ENCODE assay signal across 9 cellular contexts in genomic region chr20:57388953-57389694, GRCh38. TPM values are rescaled to one million over a fixed set of nuclear protein-coding genes. Genes with fewer than 3 reads are reported as not detected.
DNase-seq lines count a peak whose midpoint lies in the region; ATAC-seq and TF ChIP-seq lines count a peak whose summit lies in the region.
"Had no signal": no experiment of that assay in that cellular context is flagged by ENCODE, and none has a peak within 500 bp of the region (broad histone marks: within the 10 kb centered on the region; RNA-seq: fewer than 3 reads in every experiment).

No MANE protein-coding gene starts in this region.

- H3K4me1 Mint-ChIP-seq in Calu3 (ENCODE audit: low read depth, unreplicated experiment), result no peaks in the 10 kb centered on the region
- peaks cover 34% of the 10 kb centered on the region for H3K4me1 Mint-ChIP-seq in activated naive CD4-positive, alpha-beta T cell treated with anti-CD3 and anti-CD28 coated beads, Interleukin-2, amount 50 U/mL, for 24 hours

- peaks cover 20% of the 10 kb centered on the region for H4K20me1 ChIP-seq in OCI-LY7 (ENCODE audit: insufficient read depth, low read length)

- H2AK5ac ChIP-seq in trophoblast cell (ENCODE audit: low read length), result peak overlapping the region; percentile 36

- H3K27ac Mint-ChIP-seq in Calu3 (ENCODE audit: unreplicated experiment), result peak overlapping the region; percentile 58
- H3K27ac Mint-ChIP-seq in activated naive CD4-positive, alpha-beta T cell treated with anti-CD3 and anti-CD28 coated beads, Interleukin-2, amount 50 U/mL, for 24 hours, result peak overlapping the region; percentile 98

- H3K4me3 ChIP-seq in HEK293 (ENCODE audit: low read depth, low read length), result no peak overlapping the region
- peak overlapping the region; percentile 69 for H3K4me3 ChIP-seq in OCI-LY7 (ENCODE audit: low read depth, low read length, poor library complexity, severe bottlenecking)
- H3K4me3 ChIP-seq in cardiac muscle cell, result no peak overlapping the region
- H3K4me3 ChIP-seq in trophoblast cell (ENCODE audit: low read depth, low read length), result no peak overlapping the region

- H3K4ac ChIP-seq in trophoblast cell (ENCODE audit: low read depth, low read length), result peak overlapping the region; percentile 83

- CTCF ChIA-PET in Calu3 (lab: Charles Lee), result interaction anchor here (0.6 to 0.7 kb wide), 6 partner anchors 29 to 1256 kb away, joined by 3 to 6 read pairs (median 4); no protein-coding TSS in a partner anchor
- CTCF ChIA-PET in HEK293 (lab: Yijun Ruan, JAX), result interaction anchor here (0.7 to 2.4 kb wide), 2 partner anchors 84 to 107 kb away, joined by 4 to 7 read pairs; no protein-coding TSS in a partner anchor
- CTCF ChIA-PET in OCI-LY7 (lab: Charles Lee; ENCODE audit: unreplicated experiment), result interaction anchor here (0.6 to 1.2 kb wide), 4 partner anchors 29 to 109 kb away, joined by 3 to 7 read pairs (median 4); no protein-coding TSS in a partner anchor

- POLR2A ChIA-PET in HEK293 (lab: Yijun Ruan, JAX) (interaction anchor here (0.6 to 0.7 kb wide), 2 partner anchors 15 to 20 kb away, joined by 3 to 4 read pairs; no protein-coding TSS in a partner anchor), OCI-LY7 (lab: Charles Lee) (interaction anchor here (0.6 to 4.2 kb wide), 8 partner anchors 10 to 239 kb away, joined by 3 to 21 read pairs (median 6); no protein-coding TSS in a partner anchor)

- H3K4me2 ChIP-seq in OCI-LY7 (ENCODE audit: low read length) (peak overlapping the region; percentile 95), trophoblast cell (ENCODE audit: low read length) (peak overlapping the region; percentile 68)

- peak overlapping the region; percentile 97 for H4K91ac ChIP-seq in trophoblast cell (ENCODE audit: low read depth, low read length)

- H3K36me3 Mint-ChIP-seq in Calu3 (ENCODE audit: insufficient read depth, unreplicated experiment), result peaks cover 56% of the 10 kb centered on the region
- peaks cover 7% of the 10 kb centered on the region for H3K36me3 Mint-ChIP-seq in activated naive CD4-positive, alpha-beta T cell treated with anti-CD3 and anti-CD28 coated beads, Interleukin-2, amount 50 U/mL, for 24 hours

- H3K36me3 ChIP-seq in HEK293 (ENCODE audit: control insufficient read depth in 2 of 2, insufficient read depth in 1 of 2, low read length in 2 of 2) (peaks cover 0 to 30% of the 10 kb centered on the region in 2 experiments; a peak in 1 of 3 replicates), OCI-LY7 (ENCODE audit: insufficient read depth, low read length) (peaks cover 22% of the 10 kb centered on the region), cardiac muscle cell (peaks cover 9% of the 10 kb centered on the region), trophoblast cell (ENCODE audit: control insufficient read depth in 1 of 2, insufficient read depth in 2 of 2, low read length in 2 of 2) (peaks cover 19% of the 10 kb centered on the region in 2 experiments)

- intact Hi-C loops in Calu3 (cut with micrococcal nuclease; ENCODE audit: unreplicated experiment) (loop anchor here (5.0 to 10.0 kb wide), 2 partner anchors 48 to 206 kb away; no protein-coding TSS in a partner anchor), OCI-LY7 (cut with micrococcal nuclease; ENCODE audit: unreplicated experiment) (no loop called here)

- H2BK5ac ChIP-seq in trophoblast cell (ENCODE audit: low read depth, low read length, poor library complexity), result peak overlapping the region; percentile 45

- H3K27me3 Mint-ChIP-seq in Calu3 (ENCODE audit: unreplicated experiment), result no peaks in the 10 kb centered on the region
- H3K27me3 Mint-ChIP-seq in activated naive CD4-positive, alpha-beta T cell treated with anti-CD3 and anti-CD28 coated beads, Interleukin-2, amount 50 U/mL, for 24 hours, result no peaks in the 10 kb centered on the region

- TF ChIP-seq CTCF in Calu3 (IDR thresholded peaks at IDR 0.05; ENCODE audit: unreplicated experiment), result peak; percentile 28
- 0 out of 2 replicates have a peak, but pooled peaks have one; percentile 7 for TF ChIP-seq CTCF in HEK293 (tag by site-specific recombination; IDR thresholded peaks at IDR 0.05)
- TF ChIP-seq CTCF in OCI-LY7 (conservative IDR thresholded peaks at IDR 0.05; ENCODE audit: low read length), result peak; percentile 76
- TF ChIP-seq CTCF in cardiac muscle cell (IDR thresholded peaks at IDR 0.05; ENCODE audit: low read depth, low read length), result peak; percentile 30

- no CpG with 5 or more reads among the region's 57 CpGs for WGBS in trophoblast cell (ENCODE audit: extremely low coverage, insufficient coverage, insufficient read length)

- H3K18ac ChIP-seq in trophoblast cell (ENCODE audit: low read length), result peak overlapping the region; percentile 93

- H3K27ac ChIP-seq in HEK293 (ENCODE audit: extremely low read depth, low read depth, low read length), result no peak overlapping the region; the same call in 1 of the 2 replicates
- H3K27ac ChIP-seq in OCI-LY7 (ENCODE audit: low read depth, low read length, poor library complexity, severe bottlenecking), result peak overlapping the region; percentile 97
- peak overlapping the region; percentile 75 for H3K27ac ChIP-seq in cardiac muscle cell
- no peak overlapping the region for H3K27ac ChIP-seq in trophoblast cell (ENCODE audit: low read depth, low read length)

- H3K9me3 Mint-ChIP-seq in Calu3 (ENCODE audit: low read depth, unreplicated experiment), result no peaks in the 10 kb centered on the region
- H3K9me3 Mint-ChIP-seq in activated naive CD4-positive, alpha-beta T cell treated with anti-CD3 and anti-CD28 coated beads, Interleukin-2, amount 50 U/mL, for 24 hours, result no peaks in the 10 kb centered on the region

- H4K8ac ChIP-seq in trophoblast cell (ENCODE audit: low read depth, low read length), result peak overlapping the region; percentile 87

- H3K9me2 ChIP-seq in OCI-LY7 (ENCODE audit: insufficient read depth, low read length), result no peaks in the 10 kb centered on the region

- peaks cover 23% of the 10 kb centered on the region for H3K79me2 ChIP-seq in OCI-LY7 (ENCODE audit: insufficient read depth, low read depth, low read length)
- H3K79me2 ChIP-seq in trophoblast cell (ENCODE audit: control insufficient read depth, insufficient read depth, low read length, poor library complexity), result peaks cover 13% of the 10 kb centered on the region

- H3K9me3 ChIP-seq in HEK293 (ENCODE audit: control insufficient read depth, insufficient read depth, low read depth, low read length), result no peaks in the 10 kb centered on the region
- no peaks in the 10 kb centered on the region for H3K9me3 ChIP-seq in OCI-LY7 (ENCODE audit: low read length)
- no peaks in the 10 kb centered on the region for H3K9me3 ChIP-seq in cardiac muscle cell (ENCODE audit: low read depth)
- H3K9me3 ChIP-seq in trophoblast cell (ENCODE audit: insufficient read depth, low read depth, low read length), result peaks cover 4% of the 10 kb centered on the region

- H3K4me1 ChIP-seq in HEK293 (ENCODE audit: control insufficient read depth, insufficient read depth, low read length) (no peaks in the 10 kb centered on the region; the same call in 1 of the 2 replicates), OCI-LY7 (ENCODE audit: insufficient read depth, low read length, poor library complexity, severe bottlenecking) (peaks cover 47% of the 10 kb centered on the region), cardiac muscle cell (ENCODE audit: low read depth) (peaks cover 19% of the 10 kb centered on the region), trophoblast cell (ENCODE audit: control insufficient read depth in 1 of 2, insufficient read depth in 2 of 2, low read length in 2 of 2) (peaks cover 33 to 36% of the 10 kb centered on the region in 2 experiments)

- peaks cover 22% of the 10 kb centered on the region for H3K79me1 ChIP-seq in trophoblast cell (ENCODE audit: low read length)

- peak overlapping the region; percentile 71 for H4K12ac ChIP-seq in trophoblast cell (ENCODE audit: low read depth, low read length)

- peak overlapping the region; percentile 80 for H2BK12ac ChIP-seq in trophoblast cell (ENCODE audit: low read length)

- peak overlapping the region; percentile 37; the same call in 1 of the 2 replicates for H2AFZ ChIP-seq in OCI-LY7 (ENCODE audit: low read length)
- H2AFZ ChIP-seq in trophoblast cell (ENCODE audit: insufficient read depth, low read length, poor library complexity), result peak overlapping the region; percentile 89

- no peak overlapping the region for H3K9ac ChIP-seq in trophoblast cell (ENCODE audit: low read length)

- BruUV-seq in Calu3 (replicated peaks; lab: Mats Ljungman, UMichigan), result no TSS peak
- no TSS peak for BruUV-seq in OCI-LY7 (replicated peaks; lab: Mats Ljungman, UMichigan)

- no peak overlapping the region for H3K23ac ChIP-seq in trophoblast cell (ENCODE audit: low read length)

- H3K27me3 ChIP-seq in cardiac muscle cell (no peaks in the 10 kb centered on the region), trophoblast cell (ENCODE audit: insufficient read depth, low read length) (no peaks in the 10 kb centered on the region)

- peak overlapping the region; percentile 60 for H3K4me3 Mint-ChIP-seq in Calu3 (ENCODE audit: low read depth, unreplicated experiment)
- H3K4me3 Mint-ChIP-seq in activated naive CD4-positive, alpha-beta T cell treated with anti-CD3 and anti-CD28 coated beads, Interleukin-2, amount 50 U/mL, for 24 hours, result peak overlapping the region; percentile 83

- no peak for ATAC-seq in HG02884 (IDR thresholded peaks at IDR 0.05; ENCODE audit: unreplicated experiment)

- H3K14ac ChIP-seq in trophoblast cell (ENCODE audit: low read length), result peak overlapping the region; percentile 90

- peak overlapping the region; percentile 95 for H2BK120ac ChIP-seq in trophoblast cell (ENCODE audit: insufficient read depth, low read length, poor library complexity)

- peak; percentile 92 for DNase-seq in Calu3
- DNase-seq in OCI-LY7 (ENCODE audit: low spot score), result peak; percentile 82
- DNase-seq in cardiac muscle cell (ENCODE audit: low read depth in 1 of 2, low spot score in 1 of 2), result peak; percentile 81 to 84
- peak; percentile 56 to 65 for DNase-seq in trophoblast cell
- no peak for DNase-seq in DMS114 treated with DMSO at 0.1 percent for 48 hours (lab: John Stamatoyannopoulos, UW; ENCODE audit: unreplicated experiment)

TF ChIP-seq in HEK293, 187 proteins besides CTCF, POLR2A, EP300 and RAD21 (continues in another document):
- peak; percentile 77 for TF ChIP-seq KLF10 (tag by site-specific recombination; IDR thresholded peaks at IDR 0.05)
- TF ChIP-seq ZNF266 (tag by site-specific recombination; IDR thresholded peaks at IDR 0.05; ENCODE audit: low read depth), result no peak
- TF ChIP-seq ZSCAN30 (tag by site-specific recombination; IDR thresholded peaks at IDR 0.05), result 0 out of 2 replicates have a peak, but pooled peaks have one; percentile 44

RNA-seq across cellular contexts. Expression of gene RBM38, which starts 2.1 kb away (rescaled TPM):
- total RNA-seq in Calu3 (2022) (29.5 and 32.0 TPM in 2 replicates), OCI-LY7 (2022) (119 and 128 TPM in 2 replicates), cardiac muscle cell (420 and 625 TPM in 2 replicates)
- 136 and 174 TPM in 2 replicates for total RNA-seq in OCI-LY7 (2014; rRNA removed; shearing (Covaris generic))
- 404 and 626 TPM in 2 replicates for polyA plus RNA-seq in cardiac muscle cell
- polyA plus RNA-seq in trophoblast cell (2013), result 161 TPM in 2 replicates

RNA-seq across cellular contexts. Expression of gene RAE1, which starts 38.1 kb away (rescaled TPM):
- total RNA-seq in Calu3 (2022) (59.5 and 64.1 TPM in 2 replicates), OCI-LY7 (2022) (57.4 and 58.2 TPM in 2 replicates), cardiac muscle cell (34.2 and 46.1 TPM in 2 replicates)
- total RNA-seq in OCI-LY7 (2014; rRNA removed; shearing (Covaris generic)), result 50.5 and 55.0 TPM in 2 replicates
- polyA plus RNA-seq in cardiac muscle cell, result 72.4 and 74.1 TPM in 2 replicates
- 18.8 and 19.7 TPM in 2 replicates for polyA plus RNA-seq in trophoblast cell (2013)

RNA-seq across cellular contexts. Expression of gene SPO11, which starts 59.5 kb away (rescaled TPM):
- not detected in 2 replicates for total RNA-seq in Calu3 (2022)
- not detected in 2 replicates for total RNA-seq in OCI-LY7 (2014; rRNA removed; shearing (Covaris generic))
- not detected in 2 replicates for total RNA-seq in OCI-LY7 (2022)
- total RNA-seq in cardiac muscle cell, result not detected in 2 replicates
- polyA plus RNA-seq in cardiac muscle cell, result not detected in 2 replicates
- not detected in 2 replicates for polyA plus RNA-seq in trophoblast cell (2013)
- total RNA-seq: T-helper 1 cell treated with Interleukin-12 subunit alpha and Interleukin-12 subunit beta and Interleukin-4 antibody, amounts not matched to agents 30 ng/mL and 1 ng/mL, for 36 hours had no signal

Comparison
In these comparisons a context has a peak if more than half of its experiments do, and no peak if none do; other contexts are left out.
1. CTCF ChIP-seq: peak in every context shown above with its lines; median percentile 76 in OCI-LY7; 30 in cardiac muscle cell; 28 in Calu3; 7 in HEK293.
2. H3K27ac ChIP-seq: peak in OCI-LY7 (single experiment) and cardiac muscle cell (single experiment); none in HEK293 (single experiment) and trophoblast cell (single experiment).